8 cellular contexts compared by ENCODE assay signal in genomic region chr6:170584954-170585498, GRCh38. TPM values are rescaled to one million over a fixed set of nuclear protein-coding genes. Genes with fewer than 3 reads are reported as not detected.
A peak's percentile ranks its signal among the peaks of the same experiment; 100 is the strongest.
DNase-seq lines count a peak whose midpoint lies in the region; ATAC-seq and TF ChIP-seq lines count a peak whose summit lies in the region.

No MANE protein-coding gene starts in this region.

- H3K79me2 ChIP-seq in OCI-LY3 (ENCODE audit: low read length) = peaks cover 29% of the 10 kb centered on the region

- ATAC-seq in GM18511 (IDR thresholded peaks at IDR 0.05; ENCODE audit: unreplicated experiment) (peak; percentile 46), omental fat pad (ENCODE audit: low FRiP score) (peak; percentile 19)

- TF ChIP-seq CTCF in HFF-Myc (IDR thresholded peaks at IDR 0.05; ENCODE audit: low read depth, low read length, missing control alignments) (no peak), OCI-LY3 (IDR thresholded peaks at IDR 0.05; ENCODE audit: low read depth, low read length) (no peak), epithelial cell of proximal tubule (conservative IDR thresholded peaks at IDR 0.05; ENCODE audit: low read depth, low read length) (no peak), omental fat pad (IDR thresholded peaks at IDR 0.05) (no peak)

- no peaks in the 10 kb centered on the region for H4K20me1 ChIP-seq in OCI-LY3 (ENCODE audit: insufficient read depth, low read length)

- peaks cover 5% of the 10 kb centered on the region for H3K4me1 ChIP-seq in OCI-LY3 (ENCODE audit: low read length)

- DNase-seq in HFF-Myc (ENCODE audit: extremely low read depth, low read depth) (no peak), epithelial cell of proximal tubule (ENCODE audit: low read depth) (peak; percentile 3), omental fat pad (ENCODE audit: low spot score) (no peak), NCI-H1048 (lab: John Stamatoyannopoulos, UW) (no peak), LoVo (ENCODE audit: low spot score) (no peak), NCI-H1417 treated with DMSO at 0.1 percent for 48 hours (lab: John Stamatoyannopoulos, UW) (no peak)

- H3K9me3 ChIP-seq in OCI-LY3 (ENCODE audit: insufficient read depth, low read length) = no peaks in the 10 kb centered on the region

- peak overlapping the region; percentile 98 for H3K4me2 ChIP-seq in OCI-LY3 (ENCODE audit: low read length)

- H3K27me3 ChIP-seq in OCI-LY3 (ENCODE audit: low read depth, low read length) = no peaks in the 10 kb centered on the region

- H3K4me3 ChIP-seq in HFF-Myc (replicated peaks; ENCODE audit: low read depth, low read length) (peak overlapping the region; percentile 91), OCI-LY3 (ENCODE audit: low read length) (peak overlapping the region; percentile 100), epithelial cell of proximal tubule (ENCODE audit: low read depth, low read length) (peak overlapping the region; percentile 66)

- 0 out of 2 replicates have a peak overlapping the region, but pooled peaks have one; percentile 11 for H3K27ac ChIP-seq in OCI-LY3 (ENCODE audit: low read length)

- peak overlapping the region; percentile 98 for H2AFZ ChIP-seq in OCI-LY3 (ENCODE audit: low read depth, low read length)

- peak overlapping the region; percentile 91 for H3K9ac ChIP-seq in OCI-LY3 (ENCODE audit: low read length)

- peaks cover 5% of the 10 kb centered on the region for H3K36me3 ChIP-seq in OCI-LY3 (replicated peaks; ENCODE audit: low read depth, low read length)

RNA-seq across cellular contexts. Expression of gene PDCD2, which starts 0.6 kb away (rescaled TPM):
- 91.2 and 123 TPM in 2 replicates for total RNA-seq in epithelial cell of proximal tubule
- total RNA-seq in omental fat pad = 10 to 100 TPM; 56.4 to 72.8 (median 60.5) TPM

RNA-seq across cellular contexts. Expression of gene TBP, which starts 30.9 kb away (rescaled TPM):
- total RNA-seq in epithelial cell of proximal tubule = 15.5 and 26.8 TPM in 2 replicates
- total RNA-seq in omental fat pad = 10 to 100 TPM; 11.4 to 20.1 (median 19.9) TPM

RNA-seq across cellular contexts. Expression of gene PSMB1, which starts 31.9 kb away (rescaled TPM):
- total RNA-seq in epithelial cell of proximal tubule = 282 and 488 TPM in 2 replicates
- 100 to 1,000 TPM; 187 to 269 (median 218) TPM for total RNA-seq in omental fat pad
